23 cellular contexts compared by ENCODE assay signal in the genomic region with DNA sequence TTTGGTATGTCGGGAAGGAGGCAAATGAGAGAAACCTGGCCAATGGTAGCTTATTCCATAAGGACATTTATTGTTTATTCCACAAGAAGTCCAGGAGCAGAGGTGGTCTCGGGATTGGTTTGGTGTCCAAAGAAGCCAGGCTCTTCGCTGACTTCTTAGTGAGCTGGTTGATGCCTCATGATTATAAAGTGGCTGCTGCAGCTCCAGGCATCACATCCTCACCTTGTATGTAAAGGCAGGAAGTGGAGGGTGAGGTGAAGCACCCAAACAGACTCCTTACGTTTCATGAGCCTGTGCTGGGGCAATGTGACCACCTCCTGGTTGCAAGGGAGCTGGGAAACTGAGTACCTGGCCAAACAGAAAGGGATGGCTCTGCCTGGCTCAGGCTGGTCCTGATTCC.
"Had no signal": no experiment of that assay in that cellular context is flagged by ENCODE, and none has a peak within 500 bp of the region (broad histone marks: within the 10 kb centered on the region; RNA-seq: fewer than 3 reads in every experiment).

No MANE protein-coding gene starts in this region.

- H3K4me2 ChIP-seq: neural progenitor cell had no signal

- H3K27me3 Mint-ChIP-seq: type B pancreatic cell had no signal

- H3K4me3 Mint-ChIP-seq: dendritic cell treated with granulocyte-macrophage colony-stimulating factor and Interleukin-4, amounts not matched to agents 40 ng/mL and 50 ng/mL, for 4 days; endodermal cell; mesothelial cell of epicardium; naive B cell; natural killer cell treated with Interleukin-12 subunit alpha and Interleukin-12 subunit beta and Interleukin-15 and Interleukin-18, amount 100 ng/mL, for 72 hours; neural progenitor cell; stimulated activated memory B cell treated with anti-CD40 and anti-IgM and Interleukin-4, amounts not matched to agents 10 μg/mL and 1 μg/mL and 100 μg/mL, for 72 hours; type B pancreatic cell had no signal

- H3K36me3 ChIP-seq: colonic mucosa, gastrocnemius medialis, neural progenitor cell, prostate gland, right atrium auricular region, sigmoid colon, tibial artery had no signal

- H3K4me1 Mint-ChIP-seq: endodermal cell had no signal

- H3K27ac Mint-ChIP-seq: dendritic cell treated with granulocyte-macrophage colony-stimulating factor and Interleukin-4, amounts not matched to agents 40 ng/mL and 50 ng/mL, for 4 days; endodermal cell; mesothelial cell of epicardium; naive B cell; natural killer cell treated with Interleukin-12 subunit alpha and Interleukin-12 subunit beta and Interleukin-15 and Interleukin-18, amount 100 ng/mL, for 72 hours; neural progenitor cell; stimulated activated memory B cell treated with anti-CD40 and anti-IgM and Interleukin-4, amounts not matched to agents 10 μg/mL and 1 μg/mL and 100 μg/mL, for 72 hours; type B pancreatic cell had no signal

- H3K9me3 Mint-ChIP-seq: dendritic cell treated with granulocyte-macrophage colony-stimulating factor and Interleukin-4, amounts not matched to agents 40 ng/mL and 50 ng/mL, for 4 days; endodermal cell; mesothelial cell of epicardium; naive B cell; natural killer cell treated with Interleukin-12 subunit alpha and Interleukin-12 subunit beta and Interleukin-15 and Interleukin-18, amount 100 ng/mL, for 72 hours; neural progenitor cell; stimulated activated memory B cell treated with anti-CD40 and anti-IgM and Interleukin-4, amounts not matched to agents 10 μg/mL and 1 μg/mL and 100 μg/mL, for 72 hours; type B pancreatic cell had no signal

- ATAC-seq: esophagus mucosa; gastrocnemius medialis; mucosa of descending colon; natural killer cell treated with Interleukin-12 subunit alpha and Interleukin-12 subunit beta and Interleukin-15 and Interleukin-18, amount 100 ng/mL, for 72 hours; stimulated activated memory B cell treated with anti-CD40 and anti-IgM and Interleukin-4, amounts not matched to agents 10 μg/mL and 1 μg/mL and 100 μg/mL, for 72 hours; stimulated activated naive CD8-positive, alpha-beta T cell treated with anti-CD3 and anti-CD28 coated beads, Interleukin-15, Interleukin-2, amounts not matched to agents 100 U/mL and 50 U/mL, for 24 hours had no signal

- H3K4me1 ChIP-seq: colonic mucosa, gastrocnemius medialis, neural progenitor cell, prostate gland, sigmoid colon had no signal

- H3K36me3 Mint-ChIP-seq: mesothelial cell of epicardium; naive B cell; natural killer cell treated with Interleukin-12 subunit alpha and Interleukin-12 subunit beta and Interleukin-15 and Interleukin-18, amount 100 ng/mL, for 72 hours; neural progenitor cell; stimulated activated memory B cell treated with anti-CD40 and anti-IgM and Interleukin-4, amounts not matched to agents 10 μg/mL and 1 μg/mL and 100 μg/mL, for 72 hours; type B pancreatic cell had no signal

- DNase-seq: colonic mucosa; effector CD8-positive, alpha-beta T cell; endodermal cell; gastrocnemius medialis; head of caudate nucleus; mucosa of descending colon; naive B cell; sigmoid colon; stimulated activated CD4-positive, alpha-beta T cell treated with anti-CD3 and anti-CD28 coated beads, Interleukin-4, amount 100 ng/mL, for 4 hours; stimulated activated naive CD8-positive, alpha-beta T cell treated with anti-CD3 and anti-CD28 coated beads, Interleukin-15, Interleukin-2, amounts not matched to agents 100 U/mL and 50 U/mL, for 24 hours; tibial artery had no signal

- H3K4me3 ChIP-seq: colonic mucosa, gastrocnemius medialis, mucosa of descending colon, neural progenitor cell, prostate gland, right atrium auricular region, sigmoid colon, testis, tibial artery had no signal

- H3K27ac ChIP-seq: colonic mucosa, epithelial cell of prostate, gastrocnemius medialis, neural progenitor cell, prostate gland, right atrium auricular region, testis, tibial artery had no signal

- H3K9ac ChIP-seq: neural progenitor cell had no signal

- H2AFZ ChIP-seq: neural progenitor cell had no signal

- H3K27me3 ChIP-seq: colonic mucosa, gastrocnemius medialis, neural progenitor cell, right atrium auricular region, testis had no signal

- FAIRE-seq: keratinocyte had no signal

- H3K9me3 ChIP-seq: colonic mucosa, gastrocnemius medialis, mucosa of descending colon, prostate gland, right atrium auricular region, sigmoid colon, testis, tibial artery had no signal
